ENCODE assay signal across 8 cellular contexts in the genomic region with DNA sequence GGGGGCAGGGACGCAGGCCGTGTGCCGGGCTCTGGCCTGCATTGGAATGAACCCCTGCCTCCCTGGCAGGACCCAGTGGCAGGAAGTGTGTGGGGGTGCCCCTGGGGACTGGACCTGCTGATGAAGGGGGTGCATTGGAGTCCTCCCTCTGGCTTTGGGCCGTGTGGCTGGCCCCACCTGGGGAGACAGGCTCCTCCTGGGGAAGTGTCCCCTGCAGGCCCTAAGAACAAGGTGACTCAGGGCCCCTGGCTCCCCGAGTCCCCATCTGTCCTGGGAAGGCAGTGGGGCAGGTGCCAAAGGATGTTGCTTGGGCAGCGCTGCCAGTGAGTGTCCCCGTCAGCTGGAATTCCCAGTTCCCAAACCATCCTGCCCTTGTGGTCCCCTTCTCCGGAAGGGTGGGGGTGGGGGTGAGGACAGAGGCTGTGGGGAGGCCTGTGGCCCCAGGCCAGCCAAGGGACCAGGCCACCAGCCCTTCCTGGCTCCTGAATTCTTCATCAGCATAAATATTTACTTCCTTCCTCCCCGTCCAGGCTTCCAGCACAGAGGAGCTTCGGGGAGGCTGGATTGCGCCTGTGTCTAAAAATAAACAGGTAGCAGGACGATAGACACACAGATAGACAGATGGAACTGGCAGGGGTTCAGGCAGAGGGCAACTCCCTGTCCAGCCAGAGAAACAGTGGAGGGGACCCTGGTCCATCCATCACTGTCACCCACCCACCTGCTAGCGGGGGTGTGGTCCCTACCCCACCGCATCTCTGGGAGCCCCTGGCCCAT. TPM values are rescaled to one million over a fixed set of nuclear protein-coding genes. Genes with fewer than 3 reads are reported as not detected.
DNase-seq lines count a peak whose midpoint lies in the region; ATAC-seq and TF ChIP-seq lines count a peak whose summit lies in the region.

No MANE protein-coding gene starts in this region.

- H3K9me3 Mint-ChIP-seq in GM23338 = no peaks in the 10 kb centered on the region

- no peaks in the 10 kb centered on the region for H3K27me3 ChIP-seq in GM23338 (ENCODE audit: insufficient read depth)
- H3K27me3 ChIP-seq in iPS-20b (ENCODE audit: insufficient read depth, low read length) = no peaks in the 10 kb centered on the region
- H3K27me3 ChIP-seq in skeletal muscle satellite cell (ENCODE audit: control insufficient read depth, insufficient read depth, low read length) = no peaks in the 10 kb centered on the region
- no peaks in the 10 kb centered on the region for H3K27me3 ChIP-seq in MG63

- no peak for DNase-seq in GM23338 (ENCODE audit: low spot score)
- DNase-seq in MG63 = no peak
- no peak for DNase-seq in midbrain (lab: John Stamatoyannopoulos, UW)

- H3K4me1 Mint-ChIP-seq in GM23338 = peaks cover 17% of the 10 kb centered on the region

- no peak overlapping the region for H2AFZ ChIP-seq in GM23338

- H3K36me3 ChIP-seq in GM23338 (ENCODE audit: insufficient read depth) (no peaks in the 10 kb centered on the region), iPS-20b (ENCODE audit: insufficient read depth, low read depth, low read length) (no peaks in the 10 kb centered on the region), skeletal muscle satellite cell (ENCODE audit: insufficient read depth, low read length) (peaks cover 13% of the 10 kb centered on the region), MG63 (peaks cover 47% of the 10 kb centered on the region)

- no peaks in the 10 kb centered on the region; the same call in 1 of the 2 replicates for H4K20me1 ChIP-seq in GM23338 (replicated peaks; ENCODE audit: insufficient read depth)

- H3K4me3 Mint-ChIP-seq in GM23338 = peak overlapping the region; percentile 61

- H3K27ac Mint-ChIP-seq in GM23338 = peak overlapping the region; percentile 86

- no peaks in the 10 kb centered on the region for H3K9me2 ChIP-seq in GM23338 (ENCODE audit: insufficient read depth)

- H3K4me3 ChIP-seq in GM23338 (peak overlapping the region; percentile 65; the same call in 1 of the 2 replicates), iPS-20b (ENCODE audit: low read length) (peak overlapping the region; percentile 65; the same call in 1 of the 2 replicates), skeletal muscle satellite cell (ENCODE audit: low read length) (no peak overlapping the region), MG63 (no peak overlapping the region)

- peaks cover 6% of the 10 kb centered on the region; the same call in 1 of the 3 replicates for H3K36me3 Mint-ChIP-seq in GM23338 (ENCODE audit: low read depth)

- H3K27ac ChIP-seq in GM23338 (ENCODE audit: low read depth) = peak overlapping the region; percentile 66; the same call in 1 of the 2 replicates
- peak overlapping the region; percentile 81 for H3K27ac ChIP-seq in angular gyrus (ENCODE audit: low read depth, low read length)
- H3K27ac ChIP-seq in iPS-20b (ENCODE audit: low read length) = peak overlapping the region; percentile 70

- H3K79me2 ChIP-seq in GM23338 (replicated peaks; ENCODE audit: insufficient read depth) = peaks cover 63% of the 10 kb centered on the region

- TF ChIP-seq CTCF in GM23338 (conservative IDR thresholded peaks at IDR 0.05; ENCODE audit: low read depth in 2 of 2) = no peak

- H3K27me3 Mint-ChIP-seq in GM23338 (ENCODE audit: insufficient read depth, low read depth, poor library complexity) = peaks cover 7% of the 10 kb centered on the region

- peaks cover 16% of the 10 kb centered on the region; the same call in 1 of the 2 replicates for H3F3A ChIP-seq in GM23338 (replicated peaks; ENCODE audit: low read depth)

- H3K9ac ChIP-seq in iPS-20b (ENCODE audit: low read depth, low read length) = peak overlapping the region; percentile 71; the same call in 1 of the 2 replicates
- H3K9ac ChIP-seq in skeletal muscle satellite cell (ENCODE audit: low read depth, low read length) = peak overlapping the region; percentile 49

- peaks cover 22% of the 10 kb centered on the region for H3K4me1 ChIP-seq in GM23338 (ENCODE audit: insufficient read depth)
- H3K4me1 ChIP-seq in iPS-20b (ENCODE audit: insufficient read depth, low read length) = peaks cover 16% of the 10 kb centered on the region; the same call in 1 of the 2 replicates
- peaks cover 29% of the 10 kb centered on the region for H3K4me1 ChIP-seq in skeletal muscle satellite cell (ENCODE audit: control insufficient read depth, insufficient read depth, low read length)

- ATAC-seq in GM23338 = peak; percentile 10
- ATAC-seq in GM18868 (IDR thresholded peaks at IDR 0.05; ENCODE audit: unreplicated experiment) = no peak
- ATAC-seq in HG03457 (IDR thresholded peaks at IDR 0.05; ENCODE audit: unreplicated experiment) = no peak

- no peaks in the 10 kb centered on the region for H3K9me3 ChIP-seq in iPS-20b (ENCODE audit: insufficient read depth, low read depth, low read length)
- no peaks in the 10 kb centered on the region for H3K9me3 ChIP-seq in skeletal muscle satellite cell (replicated peaks; ENCODE audit: low read length)
- H3K9me3 ChIP-seq in MG63 = no peaks in the 10 kb centered on the region

- H3K4me2 ChIP-seq in GM23338 (peak overlapping the region; percentile 89), skeletal muscle satellite cell (ENCODE audit: low read length) (peak overlapping the region; percentile 93)

TF ChIP-seq in GM23338, 12 proteins besides CTCF, POLR2A, EP300 and RAD21 (continues in another document):
- TF ChIP-seq ZNF114 (CRISPR knock-in tag; IDR thresholded peaks at IDR 0.05) (no peak), STAT1 (IDR thresholded peaks at IDR 0.05; ENCODE audit: unreplicated experiment) (no peak), EZH2phosphoT487 (IDR thresholded peaks at IDR 0.05; ENCODE audit: unreplicated experiment) (no peak), NANOG (IDR thresholded peaks at IDR 0.05; ENCODE audit: borderline replicate concordance) (no peak), EZH2 (IDR thresholded peaks at IDR 0.05; ENCODE audit: low read depth, unreplicated experiment) (no peak)

RNA-seq across cellular contexts. Expression of a gene that starts 12.9 kb away (rescaled TPM):
- total RNA-seq in GM23338 (2014; rRNA removed; shearing (Covaris generic)) = 9.0 and 10.2 TPM in 2 replicates
- polyA plus RNA-seq in GM23338 (2016; fragmentation: Nextera tagmentation; extraction: Ambion mirVana) = 8.2 and 8.8 TPM in 2 replicates
- 1.5 and 2.0 TPM in 2 replicates for total RNA-seq in skeletal muscle satellite cell (2012; rRNA removed)
- 0.22 and 2.1 TPM in 2 replicates for total RNA-seq in MG63 (2014; rRNA removed; shearing (Covaris generic); ENCODE audit: low replicate concordance)

RNA-seq across cellular contexts. Expression of a gene that starts 22.4 kb away (rescaled TPM):
- 84.1 and 113 TPM in 2 replicates for total RNA-seq in GM23338 (2014; rRNA removed; shearing (Covaris generic))
- polyA plus RNA-seq in GM23338 (2016; fragmentation: Nextera tagmentation; extraction: Ambion mirVana) = 283 and 331 TPM in 2 replicates
- total RNA-seq in skeletal muscle satellite cell (2012; rRNA removed) = 37.8 and 62.3 TPM in 2 replicates
- 84.1 and 105 TPM in 2 replicates for total RNA-seq in MG63 (2014; rRNA removed; shearing (Covaris generic); ENCODE audit: low replicate concordance)

RNA-seq across cellular contexts. Expression of a gene that starts 42.9 kb away (rescaled TPM):
- total RNA-seq in GM23338 (2014; rRNA removed; shearing (Covaris generic)) = 15.5 and 16.9 TPM in 2 replicates
- polyA plus RNA-seq in GM23338 (2016; fragmentation: Nextera tagmentation; extraction: Ambion mirVana) = 7.1 and 8.0 TPM in 2 replicates
- 137 and 165 TPM in 2 replicates for total RNA-seq in skeletal muscle satellite cell (2012; rRNA removed)
- total RNA-seq in MG63 (2014; rRNA removed; shearing (Covaris generic); ENCODE audit: low replicate concordance) = 55.7 and 68.7 TPM in 2 replicates

RNA-seq across cellular contexts. Expression of a gene that starts 55.9 kb away (rescaled TPM):
- 19.3 and 20.7 TPM in 2 replicates for total RNA-seq in GM23338 (2014; rRNA removed; shearing (Covaris generic))
- 8.6 and 9.6 TPM in 2 replicates for polyA plus RNA-seq in GM23338 (2016; fragmentation: Nextera tagmentation; extraction: Ambion mirVana)
- 10.1 and 12.5 TPM in 2 replicates for total RNA-seq in skeletal muscle satellite cell (2012; rRNA removed)
- total RNA-seq in MG63 (2014; rRNA removed; shearing (Covaris generic); ENCODE audit: low replicate concordance) = 28.5 and 42.2 TPM in 2 replicates

Comparison
In these comparisons a context has a peak if more than half of its experiments do, and no peak if none do; other contexts are left out.
1. H3K4me3 ChIP-seq: peak in GM23338 (single experiment) and iPS-20b (single experiment); none in skeletal muscle satellite cell (single experiment) and MG63 (single experiment).
2. Peak in every context shown above with its lines, with median percentiles within 50 percentile points of each other: H3K27ac ChIP-seq.